Comparison of ENCODE assay signal across 16 cellular contexts in genomic region chr6:149508485-149508884, GRCh38. TPM values are rescaled to one million over a fixed set of nuclear protein-coding genes. Genes with fewer than 3 reads are reported as not detected.
A peak's percentile ranks its signal among the peaks of the same experiment; 100 is the strongest.
DNase-seq lines count a peak whose midpoint lies in the region; TF ChIP-seq lines count a peak whose summit lies in the region.
"Had no signal": no experiment of that assay in that cellular context is flagged by ENCODE, and none has a peak within 500 bp of the region (broad histone marks: within the 10 kb centered on the region; RNA-seq: fewer than 3 reads in every experiment).

No MANE protein-coding gene starts in this region.

- no peak for TF ChIP-seq CTCF in dorsolateral prefrontal cortex (IDR thresholded peaks at IDR 0.05 in 54 of 56, conservative IDR thresholded peaks at IDR 0.05 in 2 of 56; ENCODE audit: low read depth in 1 of 56, partially characterized antibody in 56 of 56)

- H3K27me3 Mint-ChIP-seq in activated CD4-positive, alpha-beta memory T cell treated with anti-CD3 and anti-CD28 coated beads, Interleukin-2, amount 10 ng/mL, durations not matched to agents 7 days and 5 days: no peaks in the 10 kb centered on the region

- H3K27ac ChIP-seq in effector memory CD4-positive, alpha-beta T cell (ENCODE audit: insufficient read depth, low read length, poor library complexity, severe bottlenecking): peak overlapping the region; percentile 65
- no peak overlapping the region for H3K27ac ChIP-seq in dorsolateral prefrontal cortex
- H3K27ac ChIP-seq: upper lobe of left lung had no signal

- H3K4me1 ChIP-seq in effector memory CD4-positive, alpha-beta T cell (ENCODE audit: control insufficient read depth, insufficient read depth, low read length, poor library complexity, severe bottlenecking): peaks cover 9% of the 10 kb centered on the region
- H3K4me1 ChIP-seq: upper lobe of left lung had no signal

- CTCF ChIA-PET in activated CD4-positive, alpha-beta memory T cell treated with anti-CD3 and anti-CD28 coated beads, Interleukin-2, amount 10 ng/mL, durations not matched to agents 7 days and 5 days (lab: Charles Lee): interaction anchor here (1.1 to 4.3 kb wide), 4 partner anchors 8 to 480 kb away, joined by 3 to 29 read pairs (median 6); partner anchors contain the start of gene ZC3H12D

- H3K27me3 ChIP-seq in effector memory CD4-positive, alpha-beta T cell (replicated peaks; ENCODE audit: control insufficient read depth, insufficient read depth, low read length, poor library complexity, severe bottlenecking): no peaks in the 10 kb centered on the region
- no peaks in the 10 kb centered on the region for H3K27me3 ChIP-seq in dorsolateral prefrontal cortex
- H3K27me3 ChIP-seq: upper lobe of left lung had no signal

- H3K4me3 Mint-ChIP-seq in activated CD4-positive, alpha-beta memory T cell treated with anti-CD3 and anti-CD28 coated beads, Interleukin-2, amount 10 ng/mL, durations not matched to agents 7 days and 5 days: peak overlapping the region; percentile 26

- peaks cover 14% of the 10 kb centered on the region for H3K36me3 ChIP-seq in effector memory CD4-positive, alpha-beta T cell (ENCODE audit: control insufficient read depth, insufficient read depth, low read length)

- peak; percentile 52 for DNase-seq in activated naive CD4-positive, alpha-beta T cell treated with Interleukin-2 at 50 U/mL for 16 hours
- DNase-seq in activated naive CD4-positive, alpha-beta T cell (lab: John Stamatoyannopoulos, UW): no peak
- DNase-seq in activated CD4-positive, alpha-beta memory T cell treated with anti-CD3 and anti-CD28 coated beads, Interleukin-2, amount 10 ng/mL, durations not matched to agents 7 days and 5 days: no peak
- DNase-seq in effector memory CD4-positive, alpha-beta T cell: peak in 2 of 3 donors; percentile 24 to 46
- peak; percentile 43 for DNase-seq in stromal cell of bone marrow (ENCODE audit: low read depth)
- no peak for DNase-seq in DMS153 treated with DMSO at 0.1 percent for 48 hours (lab: John Stamatoyannopoulos, UW; ENCODE audit: unreplicated experiment)
- DNase-seq in dorsolateral prefrontal cortex: no peak
- DNase-seq in activated CD4-positive, CD25-positive, alpha-beta regulatory T cell treated with anti-CD3 and anti-CD28 coated beads, Interleukin-2, amount 50 U/mL, for 72 hours: no peak
- DNase-seq: activated CD8-positive, alpha-beta memory T cell treated with anti-CD3 and anti-CD28 coated beads, Interleukin-2, amount 50 U/mL, for 48 hours; DND-41; islet precursor cell; NCI-H1436; NCI-H510A; upper lobe of left lung had no signal

- peaks cover 45% of the 10 kb centered on the region for H3K36me3 Mint-ChIP-seq in activated CD4-positive, alpha-beta memory T cell treated with anti-CD3 and anti-CD28 coated beads, Interleukin-2, amount 10 ng/mL, durations not matched to agents 7 days and 5 days (ENCODE audit: low read depth)

- no peak overlapping the region for H3K4me3 ChIP-seq in effector memory CD4-positive, alpha-beta T cell (ENCODE audit: insufficient read depth, low read depth, low read length, poor library complexity, severe bottlenecking)
- no peak overlapping the region for H3K4me3 ChIP-seq in dorsolateral prefrontal cortex
- H3K4me3 ChIP-seq: K562, upper lobe of left lung had no signal

- peaks cover 43% of the 10 kb centered on the region for H3K4me1 Mint-ChIP-seq in activated CD4-positive, alpha-beta memory T cell treated with anti-CD3 and anti-CD28 coated beads, Interleukin-2, amount 10 ng/mL, durations not matched to agents 7 days and 5 days

- H3K27ac Mint-ChIP-seq in activated CD4-positive, alpha-beta memory T cell treated with anti-CD3 and anti-CD28 coated beads, Interleukin-2, amount 10 ng/mL, durations not matched to agents 7 days and 5 days: peak overlapping the region; percentile 60

- POLR2A ChIA-PET in activated CD4-positive, alpha-beta memory T cell treated with anti-CD3 and anti-CD28 coated beads, Interleukin-2, amount 10 ng/mL, durations not matched to agents 7 days and 5 days (lab: Charles Lee): interaction anchor here (0.6 to 3.4 kb wide), 9 partner anchors 13 to 477 kb away, joined by 3 to 20 read pairs (median 3); partner anchors contain the start of genes GINM1 and PPIL4

- no peaks in the 10 kb centered on the region for H3K9me3 ChIP-seq in effector memory CD4-positive, alpha-beta T cell (ENCODE audit: control insufficient read depth, low read length)
- H3K9me3 ChIP-seq: upper lobe of left lung had no signal

- H3K9me3 Mint-ChIP-seq in activated CD4-positive, alpha-beta memory T cell treated with anti-CD3 and anti-CD28 coated beads, Interleukin-2, amount 10 ng/mL, durations not matched to agents 7 days and 5 days: no peaks in the 10 kb centered on the region

- intact Hi-C loops in dorsolateral prefrontal cortex (cut with DNase I): no loop called here

RNA-seq across cellular contexts. Expression of gene ZC3H12D, which starts 23.7 kb away (rescaled TPM):
- total RNA-seq in activated CD4-positive, alpha-beta memory T cell treated with anti-CD3 and anti-CD28 coated beads, Interleukin-2, amount 10 ng/mL, durations not matched to agents 7 days and 5 days: 10 to 100 TPM; 37.4 to 37.6 TPM
- 1 to 10 TPM in 100 of 120 experiments, under 1 TPM in 20; 0.28 to 4.6 (median 1.7) TPM for total RNA-seq in dorsolateral prefrontal cortex
- total RNA-seq: glomerular endothelial cell had no signal

RNA-seq across cellular contexts. Expression of gene PPIL4, which starts 37.4 kb away (rescaled TPM):
- total RNA-seq in activated CD4-positive, alpha-beta memory T cell treated with anti-CD3 and anti-CD28 coated beads, Interleukin-2, amount 10 ng/mL, durations not matched to agents 7 days and 5 days: 10 to 100 TPM; 17.0 to 18.3 TPM
- total RNA-seq in dorsolateral prefrontal cortex: 10 to 100 TPM; 20.6 to 52.2 (median 37.6) TPM

RNA-seq across cellular contexts. Expression of gene GINM1, which starts 57.7 kb away (rescaled TPM):
- 10 to 100 TPM; 18.1 to 18.4 TPM for total RNA-seq in activated CD4-positive, alpha-beta memory T cell treated with anti-CD3 and anti-CD28 coated beads, Interleukin-2, amount 10 ng/mL, durations not matched to agents 7 days and 5 days
- total RNA-seq in dorsolateral prefrontal cortex: 10 to 100 TPM; 24.7 to 50.8 (median 35.4) TPM

Comparison
In these comparisons a context has a peak if more than half of its experiments do, and no peak if none do; other contexts are left out.
1. DNase-seq: peak in activated naive CD4-positive, alpha-beta T cell treated with Interleukin-2 at 50 U/mL for 16 hours (single experiment), effector memory CD4-positive, alpha-beta T cell (2 of 3) and stromal cell of bone marrow (single experiment); none in activated naive CD4-positive, alpha-beta T cell (0 of 4), activated CD4-positive, alpha-beta memory T cell treated with anti-CD3 and anti-CD28 coated beads, Interleukin-2, amount 10 ng/mL, durations not matched to agents 7 days and 5 days (single experiment), DMS153 treated with DMSO at 0.1 percent for 48 hours (single experiment), dorsolateral prefrontal cortex (0 of 10) and activated CD4-positive, CD25-positive, alpha-beta regulatory T cell treated with anti-CD3 and anti-CD28 coated beads, Interleukin-2, amount 50 U/mL, for 72 hours (single experiment).
2. RNA of gene ZC3H12D, which starts 23.7 kb away (total RNA-seq): 37.4 to 37.6 TPM in activated CD4-positive, alpha-beta memory T cell treated with anti-CD3 and anti-CD28 coated beads, Interleukin-2, amount 10 ng/mL, durations not matched to agents 7 days and 5 days; 0.28 to 4.6 TPM in dorsolateral prefrontal cortex; every median in the first group is over 4 times any median in the second.